10 cellular contexts compared by ENCODE assay signal in genomic region chr20:47349365-47350180, GRCh38. TPM values are rescaled to one million over a fixed set of nuclear protein-coding genes. Genes with fewer than 3 reads are reported as not detected.
DNase-seq lines count a peak whose midpoint lies in the region; ATAC-seq, FAIRE-seq and TF ChIP-seq lines count a peak whose summit lies in the region.
"Had no signal": no experiment of that assay in that cellular context is flagged by ENCODE, and none has a peak within 500 bp of the region (broad histone marks: within the 10 kb centered on the region; RNA-seq: fewer than 3 reads in every experiment).

No MANE protein-coding gene starts in this region.

- H3K27ac Mint-ChIP-seq in effector memory CD8-positive, alpha-beta T cell: no peak overlapping the region
- H3K27ac Mint-ChIP-seq: activated naive CD8-positive, alpha-beta T cell treated with anti-CD3 and anti-CD28 coated beads, Interleukin-2, amount 50 U/mL, for 24 hours; CD14-positive monocyte had no signal

- H3K4me1 ChIP-seq in Loucy (ENCODE audit: insufficient read depth, low read length, poor library complexity, severe bottlenecking): peaks cover 69% of the 10 kb centered on the region
- peaks cover 85% of the 10 kb centered on the region for H3K4me1 ChIP-seq in ectodermal cell (ENCODE audit: control insufficient read depth, insufficient read depth, low read length)
- peaks cover 59 to 61% of the 10 kb centered on the region in 2 donors for H3K4me1 ChIP-seq in muscle layer of duodenum (ENCODE audit: control insufficient read depth in 1 of 2, insufficient read depth in 2 of 2, low read length in 2 of 2)

- H3K36me3 ChIP-seq in Loucy (ENCODE audit: insufficient read depth, low read length) (peaks cover 42% of the 10 kb centered on the region; the same call in 1 of the 2 replicates), ectodermal cell (ENCODE audit: control insufficient read depth, insufficient read depth, low read length) (peaks cover 4% of the 10 kb centered on the region), muscle layer of duodenum (ENCODE audit: control insufficient read depth in 1 of 2, insufficient read depth in 2 of 2, low read length in 2 of 2) (peaks cover 0 to 7% of the 10 kb centered on the region in 2 donors)

- FAIRE-seq in A204.1 (lab: Jason Lieb, UNC) (peak; percentile 99), urothelium cell line (lab: Jason Lieb, UNC) (no peak)

- no peaks in the 10 kb centered on the region for H3K27me3 ChIP-seq in Loucy (ENCODE audit: insufficient read depth, low read length, poor library complexity, severe bottlenecking)
- H3K27me3 ChIP-seq in ectodermal cell (ENCODE audit: control insufficient read depth, insufficient read depth, low read length, poor library complexity, severe bottlenecking): no peaks in the 10 kb centered on the region
- H3K27me3 ChIP-seq in muscle layer of duodenum (ENCODE audit: low read depth, low read length): no peaks in the 10 kb centered on the region

- H3K9me2 ChIP-seq in Loucy (replicated peaks; ENCODE audit: low read depth, low read length): no peaks in the 10 kb centered on the region

- H3K27me3 Mint-ChIP-seq in effector memory CD8-positive, alpha-beta T cell: no peaks in the 10 kb centered on the region
- H3K27me3 Mint-ChIP-seq: activated naive CD8-positive, alpha-beta T cell treated with anti-CD3 and anti-CD28 coated beads, Interleukin-2, amount 50 U/mL, for 24 hours had no signal

- H3K4me3 Mint-ChIP-seq in effector memory CD8-positive, alpha-beta T cell: no peak overlapping the region
- H3K4me3 Mint-ChIP-seq: activated naive CD8-positive, alpha-beta T cell treated with anti-CD3 and anti-CD28 coated beads, Interleukin-2, amount 50 U/mL, for 24 hours; CD14-positive monocyte had no signal

- no peaks in the 10 kb centered on the region for H3F3A ChIP-seq in Loucy (ENCODE audit: low read depth)

- no peak for DNase-seq in DMS53 treated with DMSO at 0.1 percent for 48 hours (lab: John Stamatoyannopoulos, UW; ENCODE audit: unreplicated experiment)
- DNase-seq in effector memory CD8-positive, alpha-beta T cell: no peak
- no peak for DNase-seq in urothelium cell line (ENCODE audit: low spot score)
- DNase-seq: activated naive CD8-positive, alpha-beta T cell treated with anti-CD3 and anti-CD28 coated beads, Interleukin-2, amount 50 U/mL, for 24 hours had no signal

- H2AFZ ChIP-seq in Loucy (ENCODE audit: low read length): no peak overlapping the region

- H3K9me3 Mint-ChIP-seq in effector memory CD8-positive, alpha-beta T cell: no peaks in the 10 kb centered on the region
- H3K9me3 Mint-ChIP-seq: activated naive CD8-positive, alpha-beta T cell treated with anti-CD3 and anti-CD28 coated beads, Interleukin-2, amount 50 U/mL, for 24 hours had no signal

- peak overlapping the region; percentile 94 for H3K4me2 ChIP-seq in Loucy (ENCODE audit: low read depth, low read length, poor library complexity, severe bottlenecking)

- ATAC-seq in effector memory CD8-positive, alpha-beta T cell (replicated peaks): no peak
- no peak for ATAC-seq in HG03565 (IDR thresholded peaks at IDR 0.05; ENCODE audit: unreplicated experiment)

- peak overlapping the region; percentile 99 for H3K9ac ChIP-seq in Loucy (ENCODE audit: low read depth, low read length, poor library complexity, severe bottlenecking)

- H3K9me3 ChIP-seq in Loucy (ENCODE audit: insufficient read depth, low read depth, low read length) (no peaks in the 10 kb centered on the region), ectodermal cell (ENCODE audit: control insufficient read depth, low read length) (no peaks in the 10 kb centered on the region), muscle layer of duodenum (ENCODE audit: control insufficient read depth in 1 of 2, low read length in 2 of 2) (no peaks in the 10 kb centered on the region)

- peaks cover 100% of the 10 kb centered on the region for H3K79me2 ChIP-seq in Loucy (ENCODE audit: insufficient read depth, low read length)

- H3K27ac ChIP-seq in ectodermal cell (ENCODE audit: insufficient read depth, low read depth, low read length, poor library complexity, severe bottlenecking): peak overlapping the region; percentile 96
- peak overlapping the region; percentile 85 for H3K27ac ChIP-seq in muscle layer of duodenum (ENCODE audit: low read length)

- H3K4me1 Mint-ChIP-seq in effector memory CD8-positive, alpha-beta T cell (ENCODE audit: low read depth in 2 of 2): peaks cover 16 to 37% of the 10 kb centered on the region in 2 donors

- H3K36me3 Mint-ChIP-seq in effector memory CD8-positive, alpha-beta T cell (ENCODE audit: insufficient read depth): peaks cover 31% of the 10 kb centered on the region

- WGBS in ectodermal cell, 2 experiments: 52 to 59% methylated on average over 7 of the region's 7 CpGs

- H3K4me3 ChIP-seq in Loucy (ENCODE audit: low read length, poor library complexity, severe bottlenecking) (peak overlapping the region; percentile 85), ectodermal cell (ENCODE audit: insufficient read depth, low read depth, low read length) (no peak overlapping the region), muscle layer of duodenum (ENCODE audit: low read depth in 1 of 2, low read length in 2 of 2) (peak overlapping the region in 1 of 2 donors; percentile 12)

- peaks cover 84% of the 10 kb centered on the region for H4K20me1 ChIP-seq in Loucy (ENCODE audit: insufficient read depth, low read length, poor library complexity, severe bottlenecking)

- no peak for TF ChIP-seq CTCF in Loucy (conservative IDR thresholded peaks at IDR 0.05; ENCODE audit: low read length)

RNA-seq across cellular contexts. Expression of gene ZMYND8, which starts 6.9 kb away (rescaled TPM):
- polyA plus RNA-seq in ectodermal cell (2013, experiment 1 of 4): 69.3 TPM
- polyA plus RNA-seq in ectodermal cell (2013, experiment 2 of 4): 67.7 TPM
- 51.1 TPM for polyA plus RNA-seq in ectodermal cell (2013, experiment 3 of 4)
- polyA plus RNA-seq in ectodermal cell (2013, experiment 4 of 4): 46.2 TPM
